In genomic region chr15:85748729-85749128, GRCh38 we compare ENCODE assay signal across 13 cellular contexts. TPM values are rescaled to one million over a fixed set of nuclear protein-coding genes. Genes with fewer than 3 reads are reported as not detected.
DNase-seq lines count a peak whose midpoint lies in the region; ATAC-seq and TF ChIP-seq lines count a peak whose summit lies in the region.
"Had no signal": no experiment of that assay in that cellular context is flagged by ENCODE, and none has a peak within 500 bp of the region (broad histone marks: within the 10 kb centered on the region; RNA-seq: fewer than 3 reads in every experiment).

No MANE protein-coding gene starts in this region.

- DNase-seq in heart left ventricle, result peak in 1 of 5 donors; percentile 27
- no peak for DNase-seq in Right ventricle myocardium superior
- peak; percentile 80 for DNase-seq in endodermal cell
- no peak for DNase-seq in naive thymus-derived CD4-positive, alpha-beta T cell
- DNase-seq in vagina (ENCODE audit: extremely low spot score in 2 of 2), result no peak
- DNase-seq: activated CD8-positive, alpha-beta memory T cell treated with anti-CD3 and anti-CD28 coated beads, Interleukin-2, amount 50 U/mL, for 48 hours; GF-D8; MG63; naive thymus-derived CD8-positive, alpha-beta T cell had no signal

- H3K36me3 Mint-ChIP-seq in endodermal cell (ENCODE audit: low read depth), result peaks cover 58% of the 10 kb centered on the region
- peaks cover 0 to 33% (median 6%) of the 10 kb centered on the region in 5 donors for H3K36me3 Mint-ChIP-seq in naive thymus-derived CD4-positive, alpha-beta T cell

- no peak overlapping the region for H3K4me3 Mint-ChIP-seq in endodermal cell
- H3K4me3 Mint-ChIP-seq in naive thymus-derived CD4-positive, alpha-beta T cell, result no peak overlapping the region

- H3K27ac ChIP-seq in heart left ventricle, result peak overlapping the region in 8 of 12 donors; percentile 4 to 82 (median 73)
- peak overlapping the region; percentile 21 for H3K27ac ChIP-seq in endodermal cell (ENCODE audit: low read depth, low read length)
- no peak overlapping the region for H3K27ac ChIP-seq in naive thymus-derived CD4-positive, alpha-beta T cell (ENCODE audit: low read depth, low read length)
- peak overlapping the region; percentile 75 for H3K27ac ChIP-seq in vagina
- H3K27ac ChIP-seq: BLaER1 had no signal

- no peak overlapping the region for H3K9ac ChIP-seq in endodermal cell (ENCODE audit: extremely low read depth, low read length, poor library complexity, severe bottlenecking)
- H3K9ac ChIP-seq: BLaER1 had no signal

- no peak for TF ChIP-seq POLR2A in heart left ventricle (IDR thresholded peaks at IDR 0.05)
- TF ChIP-seq POLR2A in vagina (IDR thresholded peaks at IDR 0.05), result no peak

- H3K4me1 Mint-ChIP-seq in endodermal cell, result peaks cover 19% of the 10 kb centered on the region
- H3K4me1 Mint-ChIP-seq in naive thymus-derived CD4-positive, alpha-beta T cell, result peaks cover 9 to 33% (median 23%) of the 10 kb centered on the region in 7 donors

- TF ChIP-seq CTCF in heart left ventricle (IDR thresholded peaks at IDR 0.05) (no peak), endodermal cell (conservative IDR thresholded peaks at IDR 0.05) (peak; percentile 58), vagina (IDR thresholded peaks at IDR 0.05) (no peak)

- WGBS in heart left ventricle, 4 donors, result 74 to 80% (median 78%) methylated on average over 11 of the region's 11 CpGs
- 82 to 91% methylated on average over 9 to 11 of the region's 11 CpGs for WGBS in endodermal cell (ENCODE audit: insufficient coverage in 1 of 2, insufficient read length in 1 of 2), 2 experiments

- intact Hi-C loops in heart left ventricle (cut with DNase I), result loop anchor here in 1 of 10 donors (5.0 kb wide), 1 partner anchor 44 kb away; the partner anchor contains the start of gene KLHL25
- intact Hi-C loops in Right ventricle myocardium superior (cut with DNase I), result loop anchor here (5.0 kb wide), 1 partner anchor 44 kb away; the partner anchor contains the start of gene KLHL25
- intact Hi-C loops in naive thymus-derived CD4-positive, alpha-beta T cell (cut with micrococcal nuclease), result loop anchor here in 1 of 2 donors (1.0 kb wide), 1 partner anchor 46 kb away; the partner anchor contains the start of gene KLHL25
- intact Hi-C loops in vagina (cut with DNase I), result no loop called here

- no peak overlapping the region for H3K27ac Mint-ChIP-seq in endodermal cell
- peak overlapping the region in 5 of 9 donors; percentile 0 to 72 (median 38) for H3K27ac Mint-ChIP-seq in naive thymus-derived CD4-positive, alpha-beta T cell

- CTCF ChIA-PET in naive thymus-derived CD4-positive, alpha-beta T cell (lab: Charles Lee), result no interaction called here

- H3K4me3 ChIP-seq in heart left ventricle (no peak overlapping the region), endodermal cell (ENCODE audit: low read length) (no peak overlapping the region), vagina (no peak overlapping the region)
- H3K4me3 ChIP-seq in naive thymus-derived CD4-positive, alpha-beta T cell (ENCODE audit: low read length), result no peak overlapping the region
- H3K4me3 ChIP-seq: BLaER1, MG63 had no signal

- H3K27me3 Mint-ChIP-seq in endodermal cell (ENCODE audit: insufficient read depth), result no peaks in the 10 kb centered on the region
- no peaks in the 10 kb centered on the region for H3K27me3 Mint-ChIP-seq in naive thymus-derived CD4-positive, alpha-beta T cell
- H3K27me3 Mint-ChIP-seq: naive thymus-derived CD8-positive, alpha-beta T cell had no signal

- H3K4me1 ChIP-seq in heart left ventricle (peaks cover 4 to 65% (median 42%) of the 10 kb centered on the region in 12 donors), endodermal cell (ENCODE audit: control insufficient read depth, insufficient read depth, low read length) (no peaks in the 10 kb centered on the region), vagina (peaks cover 30% of the 10 kb centered on the region)
- H3K4me1 ChIP-seq in naive thymus-derived CD4-positive, alpha-beta T cell (ENCODE audit: control insufficient read depth in 2 of 2, insufficient read depth in 2 of 2, low read length in 2 of 2), result peaks cover 0 to 8% of the 10 kb centered on the region in 2 donors

- no peak for ATAC-seq in heart left ventricle
- no peak for ATAC-seq in Right ventricle myocardium superior (ENCODE audit: poor library complexity)
- no peak for ATAC-seq in naive thymus-derived CD4-positive, alpha-beta T cell
- no peak for ATAC-seq in GM21529 (IDR thresholded peaks at IDR 0.05; ENCODE audit: unreplicated experiment)
- no peak for ATAC-seq in HG03139 (IDR thresholded peaks at IDR 0.05; ENCODE audit: unreplicated experiment)
- no peak for ATAC-seq in HG02571 (IDR thresholded peaks at IDR 0.05; ENCODE audit: unreplicated experiment)
- ATAC-seq: naive thymus-derived CD8-positive, alpha-beta T cell had no signal

- no peaks in the 10 kb centered on the region for H3K9me3 Mint-ChIP-seq in endodermal cell
- H3K9me3 Mint-ChIP-seq in naive thymus-derived CD4-positive, alpha-beta T cell, result peaks cover 0 to 4% (median 0%) of the 10 kb centered on the region in 11 donors
- H3K9me3 Mint-ChIP-seq: naive thymus-derived CD8-positive, alpha-beta T cell had no signal

- H3K9me3 ChIP-seq in heart left ventricle (no peaks in the 10 kb centered on the region), endodermal cell (ENCODE audit: control insufficient read depth, low read length) (no peaks in the 10 kb centered on the region), vagina (no peaks in the 10 kb centered on the region)
- H3K9me3 ChIP-seq in naive thymus-derived CD4-positive, alpha-beta T cell (ENCODE audit: control insufficient read depth in 2 of 3, low read length in 3 of 3), result no peaks in the 10 kb centered on the region
- H3K9me3 ChIP-seq: BLaER1, MG63 had no signal

- H3K36me3 ChIP-seq in heart left ventricle, result peaks cover 0 to 56% (median 53%) of the 10 kb centered on the region in 9 donors
- peaks cover 65% of the 10 kb centered on the region for H3K36me3 ChIP-seq in endodermal cell (ENCODE audit: control insufficient read depth, insufficient read depth, low read length)
- H3K36me3 ChIP-seq in naive thymus-derived CD4-positive, alpha-beta T cell (ENCODE audit: control insufficient read depth in 2 of 3, insufficient read depth in 3 of 3, low read length in 3 of 3), result peaks cover 16 to 55% (median 22%) of the 10 kb centered on the region in 3 experiments
- peaks cover 0 to 40% of the 10 kb centered on the region in 2 donors for H3K36me3 ChIP-seq in vagina

- POLR2A ChIA-PET in naive thymus-derived CD4-positive, alpha-beta T cell (lab: Charles Lee), result no interaction called here

- no peaks in the 10 kb centered on the region for H3K27me3 ChIP-seq in heart left ventricle
- H3K27me3 ChIP-seq in endodermal cell (ENCODE audit: control insufficient read depth, insufficient read depth, low read length, poor library complexity, severe bottlenecking), result no peaks in the 10 kb centered on the region
- H3K27me3 ChIP-seq in naive thymus-derived CD4-positive, alpha-beta T cell (ENCODE audit: control insufficient read depth in 2 of 2, insufficient read depth in 2 of 2, low read length in 2 of 2), result no peaks in the 10 kb centered on the region
- H3K27me3 ChIP-seq in vagina, result no peaks in the 10 kb centered on the region
- H3K27me3 ChIP-seq: BLaER1, MG63 had no signal

RNA-seq across cellular contexts. Expression of gene KLHL25, which starts 46.0 kb away (rescaled TPM):
- total RNA-seq in heart left ventricle, result 1 to 10 TPM; 2.2 to 8.8 (median 4.3) TPM
- 10 to 100 TPM in 1 of 2 donors, 1 to 10 TPM in 1; 3.3 to 12.9 TPM for polyA plus RNA-seq in heart left ventricle
- total RNA-seq in Right ventricle myocardium superior, result 4.1 TPM
- 10 to 100 TPM; 13.3 TPM for total RNA-seq in endodermal cell
- polyA plus RNA-seq in endodermal cell (2013, experiment 1 of 2), result 20.3 TPM
- polyA plus RNA-seq in endodermal cell (2013, experiment 2 of 2), result 19.7 TPM
- 10 to 100 TPM in 3 of 5 experiments, 1 to 10 TPM in 2; 5.5 to 13.1 (median 10.6) TPM for total RNA-seq in naive thymus-derived CD4-positive, alpha-beta T cell
- polyA plus RNA-seq in naive thymus-derived CD4-positive, alpha-beta T cell, result 1 to 10 TPM; 1.2 to 4.0 TPM
- 9.6 TPM for total RNA-seq in vagina
